In genomic region chr6:8020083-8020482, GRCh38 we compare ENCODE assay signal across 19 cellular contexts. TPM values are rescaled to one million over a fixed set of nuclear protein-coding genes. Genes with fewer than 3 reads are reported as not detected.
DNase-seq lines count a peak whose midpoint lies in the region; ATAC-seq and TF ChIP-seq lines count a peak whose summit lies in the region.
"Had no signal": no experiment of that assay in that cellular context is flagged by ENCODE, and none has a peak within 500 bp of the region (broad histone marks: within the 10 kb centered on the region; RNA-seq: fewer than 3 reads in every experiment).

No MANE protein-coding gene starts in this region.

- H3K36me3 Mint-ChIP-seq in GM23338 (ENCODE audit: low read depth): peaks cover 9% of the 10 kb centered on the region; the same call in 1 of the 3 replicates
- H3K36me3 Mint-ChIP-seq in endodermal cell (ENCODE audit: low read depth): peaks cover 13% of the 10 kb centered on the region
- peaks cover 22% of the 10 kb centered on the region for H3K36me3 Mint-ChIP-seq in stimulated activated memory B cell treated with anti-CD40 and anti-IgM and Interleukin-4, amounts not matched to agents 10 μg/mL and 1 μg/mL and 100 μg/mL, for 72 hours
- peaks cover 0 to 7% (median 1%) of the 10 kb centered on the region in 3 experiments; a peak in 1 of 7 replicates for H3K36me3 Mint-ChIP-seq in H9 (ENCODE audit: insufficient read depth in 1 of 3, low read depth in 3 of 3)

- no peaks in the 10 kb centered on the region for H3K79me1 ChIP-seq in H9 (ENCODE audit: insufficient read depth, low read depth, low read length, poor library complexity, severe bottlenecking)

- no peaks in the 10 kb centered on the region for H3K36me3 ChIP-seq in GM23338 (ENCODE audit: insufficient read depth)
- H3K36me3 ChIP-seq in HUES64 (ENCODE audit: insufficient read depth, low read length): peaks cover 9% of the 10 kb centered on the region; the same call in 1 of the 2 replicates
- peaks cover 9% of the 10 kb centered on the region for H3K36me3 ChIP-seq in endodermal cell (ENCODE audit: control insufficient read depth, insufficient read depth, low read length)
- H3K36me3 ChIP-seq in aorta (ENCODE audit: control insufficient read depth in 1 of 2, insufficient read depth in 2 of 2, low read length in 1 of 2): no peaks in the 10 kb centered on the region
- H3K36me3 ChIP-seq in right lobe of liver: peaks cover 0 to 5% (median 0%) of the 10 kb centered on the region in 4 donors

- no peaks in the 10 kb centered on the region for H3F3A ChIP-seq in GM23338 (replicated peaks; ENCODE audit: low read depth)

- no peak overlapping the region for H3K23ac ChIP-seq in H9 (ENCODE audit: insufficient read length, low read depth, low read length)

- no peak overlapping the region for H3K18ac ChIP-seq in H9 (ENCODE audit: insufficient read length, low read depth, low read length)

- no peak for TF ChIP-seq POLR2A in right lobe of liver (IDR thresholded peaks at IDR 0.05)

- H4K5ac ChIP-seq in H9 (ENCODE audit: insufficient read length, low read depth, low read length): no peak overlapping the region

- no peak overlapping the region for H2BK15ac ChIP-seq in H9 (ENCODE audit: low read depth, low read length)

- no peaks in the 10 kb centered on the region for H3K79me2 ChIP-seq in GM23338 (replicated peaks; ENCODE audit: insufficient read depth)
- H3K79me2 ChIP-seq in H9 (ENCODE audit: insufficient read depth, low read length): no peaks in the 10 kb centered on the region

- DNase-seq in GM23338 (ENCODE audit: low spot score) (no peak), endodermal cell (no peak), H9 (no peak), aorta (no peak), right lobe of liver (no peak)
- DNase-seq: AML-193; Caco-2; Calu3; CD4-positive, alpha-beta T cell; CD8-positive, alpha-beta T cell; DMS79 treated with DMSO at 0.1 percent for 48 hours; GF-D8 had no signal

- H3K4me1 ChIP-seq in GM23338 (ENCODE audit: insufficient read depth): peaks cover 24% of the 10 kb centered on the region
- peaks cover 20% of the 10 kb centered on the region for H3K4me1 ChIP-seq in HUES64 (ENCODE audit: insufficient read depth, low read length)
- no peaks in the 10 kb centered on the region for H3K4me1 ChIP-seq in endodermal cell (ENCODE audit: control insufficient read depth, insufficient read depth, low read length)
- no peaks in the 10 kb centered on the region; the same call in 1 of the 2 replicates for H3K4me1 ChIP-seq in H9 (ENCODE audit: insufficient read depth, low read length)
- no peaks in the 10 kb centered on the region for H3K4me1 ChIP-seq in aorta (ENCODE audit: control insufficient read depth in 1 of 2, insufficient read depth in 2 of 2, low read length in 2 of 2)
- H3K4me1 ChIP-seq in right lobe of liver: no peaks in the 10 kb centered on the region
- H3K4me1 ChIP-seq: Caco-2 had no signal

- no peak overlapping the region for H4K91ac ChIP-seq in H9 (ENCODE audit: insufficient read length, low read depth, low read length)

- H3T11ph ChIP-seq in H9 (ENCODE audit: low read length): no peak overlapping the region

- H3K4me3 Mint-ChIP-seq in GM23338 (no peak overlapping the region), endodermal cell (no peak overlapping the region), H9 (no peak overlapping the region)
- no peak overlapping the region for H3K4me3 Mint-ChIP-seq in stimulated activated memory B cell treated with anti-CD40 and anti-IgM and Interleukin-4, amounts not matched to agents 10 μg/mL and 1 μg/mL and 100 μg/mL, for 72 hours
- H3K4me3 Mint-ChIP-seq: B cell; CD4-positive, alpha-beta T cell; CD8-positive, alpha-beta T cell had no signal

- no peak overlapping the region for H2BK5ac ChIP-seq in H9 (ENCODE audit: insufficient read length, low read length)

- H3K9me3 Mint-ChIP-seq in GM23338: no peaks in the 10 kb centered on the region
- H3K9me3 Mint-ChIP-seq in endodermal cell: no peaks in the 10 kb centered on the region
- peaks cover 2% of the 10 kb centered on the region for H3K9me3 Mint-ChIP-seq in stimulated activated memory B cell treated with anti-CD40 and anti-IgM and Interleukin-4, amounts not matched to agents 10 μg/mL and 1 μg/mL and 100 μg/mL, for 72 hours
- H3K9me3 Mint-ChIP-seq in H9: no peaks in the 10 kb centered on the region
- H3K9me3 Mint-ChIP-seq: CD4-positive, alpha-beta T cell; CD8-positive, alpha-beta T cell had no signal

- H3K4ac ChIP-seq in H9 (ENCODE audit: low read depth, low read length): no peak overlapping the region

- WGBS in HUES64: 88% methylated on average over 3 of the region's 4 CpGs
- 88 to 93% methylated on average over 2 to 4 of the region's 4 CpGs for WGBS in endodermal cell (ENCODE audit: insufficient coverage in 1 of 2, insufficient read length in 1 of 2), 2 experiments
- no CpG with 5 or more reads among the region's 4 CpGs for WGBS in H9 (ENCODE audit: extremely low coverage, insufficient read length, low lambda C conversion rate)
- 93 to 95% methylated on average over 4 of the region's 4 CpGs for WGBS in aorta, 2 donors
- 85% methylated on average over 3 of the region's 4 CpGs for WGBS in right lobe of liver (ENCODE audit: insufficient coverage, low coverage, low lambda C conversion rate, missing lambda C conversion rate)

- H3K27ac ChIP-seq in GM23338 (ENCODE audit: low read depth): peak overlapping the region; percentile 70; the same call in 1 of the 2 replicates
- peak overlapping the region; percentile 31; the same call in 1 of the 2 replicates for H3K27ac ChIP-seq in HUES64 (ENCODE audit: low read depth, low read length)
- no peak overlapping the region for H3K27ac ChIP-seq in endodermal cell (ENCODE audit: low read depth, low read length)
- no peak overlapping the region for H3K27ac ChIP-seq in H9 (ENCODE audit: insufficient read length, low read depth, low read length)
- no peak overlapping the region for H3K27ac ChIP-seq in aorta (ENCODE audit: low read depth in 1 of 2, low read length in 2 of 2)
- no peak overlapping the region for H3K27ac ChIP-seq in right lobe of liver
- H3K27ac ChIP-seq: 22Rv1; A549; BLaER1 treated with 17β-estradiol and CSF1 and Interleukin-3, amounts not matched to agents 10 nM and 100 nM; C4-2B had no signal

- H2AFZ ChIP-seq in GM23338 (no peak overlapping the region), H9 (ENCODE audit: low read length) (no peak overlapping the region)

- H3K9me3 ChIP-seq in HUES64 (ENCODE audit: insufficient read depth, low read depth, low read length) (no peaks in the 10 kb centered on the region), endodermal cell (ENCODE audit: control insufficient read depth, low read length) (no peaks in the 10 kb centered on the region), H9 (ENCODE audit: control insufficient read depth, low read depth, low read length) (no peaks in the 10 kb centered on the region), aorta (ENCODE audit: control insufficient read depth, low read length) (no peaks in the 10 kb centered on the region), right lobe of liver (no peaks in the 10 kb centered on the region)
- H3K9me3 ChIP-seq: A549; BLaER1 treated with 17β-estradiol and CSF1 and Interleukin-3, amounts not matched to agents 10 nM and 100 nM; Caco-2 had no signal

- H3K27me3 Mint-ChIP-seq in GM23338 (ENCODE audit: insufficient read depth, low read depth, poor library complexity): peaks cover 5% of the 10 kb centered on the region
- H3K27me3 Mint-ChIP-seq in endodermal cell (ENCODE audit: insufficient read depth): no peaks in the 10 kb centered on the region
- no peaks in the 10 kb centered on the region for H3K27me3 Mint-ChIP-seq in stimulated activated memory B cell treated with anti-CD40 and anti-IgM and Interleukin-4, amounts not matched to agents 10 μg/mL and 1 μg/mL and 100 μg/mL, for 72 hours
- H3K27me3 Mint-ChIP-seq in H9 (ENCODE audit: low read depth): no peaks in the 10 kb centered on the region
- H3K27me3 Mint-ChIP-seq: B cell; CD4-positive, alpha-beta T cell had no signal

- ATAC-seq in GM23338: peak; percentile 76
- no peak for ATAC-seq in stimulated activated memory B cell treated with anti-CD40 and anti-IgM and Interleukin-4, amounts not matched to agents 10 μg/mL and 1 μg/mL and 100 μg/mL, for 72 hours
- no peak for ATAC-seq in aorta (ENCODE audit: low FRiP score)
- ATAC-seq in right lobe of liver: no peak
- ATAC-seq: A549; CD8-positive, alpha-beta T cell had no signal

- H3K4me3 ChIP-seq in GM23338 (no peak overlapping the region), HUES64 (ENCODE audit: low read length) (no peak overlapping the region), endodermal cell (ENCODE audit: low read length) (no peak overlapping the region), aorta (ENCODE audit: low read length in 2 of 2) (no peak overlapping the region), right lobe of liver (no peak overlapping the region)
- H3K4me3 ChIP-seq: A549; BLaER1 treated with 17β-estradiol and CSF1 and Interleukin-3, amounts not matched to agents 10 nM and 100 nM had no signal

- intact Hi-C loops in aorta (cut with DNase I) (no loop called here), right lobe of liver (cut with DNase I) (no loop called here)

- H3K27me3 ChIP-seq in GM23338 (ENCODE audit: insufficient read depth) (no peaks in the 10 kb centered on the region), HUES64 (ENCODE audit: insufficient read depth, low read length) (no peaks in the 10 kb centered on the region), endodermal cell (ENCODE audit: control insufficient read depth, insufficient read depth, low read length, poor library complexity, severe bottlenecking) (no peaks in the 10 kb centered on the region), H9 (ENCODE audit: insufficient read depth, low read length) (no peaks in the 10 kb centered on the region), aorta (ENCODE audit: control insufficient read depth in 1 of 2, insufficient read depth in 2 of 2, low read length in 1 of 2) (no peaks in the 10 kb centered on the region), right lobe of liver (no peaks in the 10 kb centered on the region)
- H3K27me3 ChIP-seq: BLaER1 treated with 17β-estradiol and CSF1 and Interleukin-3, amounts not matched to agents 10 nM and 100 nM had no signal

- no peaks in the 10 kb centered on the region for H3K23me2 ChIP-seq in H9 (ENCODE audit: insufficient read length, low read depth, low read length, poor library complexity, severe bottlenecking)

- H4K20me1 ChIP-seq in GM23338 (replicated peaks; ENCODE audit: insufficient read depth) (0 out of 2 replicates have a peak, but pooled peaks cover 1% of the 10 kb centered on the region), H9 (ENCODE audit: control insufficient read depth, insufficient read depth, insufficient read length) (no peaks in the 10 kb centered on the region)
- H4K20me1 ChIP-seq: BLaER1 treated with 17β-estradiol and CSF1 and Interleukin-3, amounts not matched to agents 10 nM and 100 nM had no signal

- no peak overlapping the region for H3K14ac ChIP-seq in H9 (ENCODE audit: insufficient read depth, low read length)

- no peak overlapping the region for H3K9ac ChIP-seq in HUES64 (ENCODE audit: low read depth, low read length)
- no peak overlapping the region for H3K9ac ChIP-seq in endodermal cell (ENCODE audit: extremely low read depth, low read length, poor library complexity, severe bottlenecking)
- H3K9ac ChIP-seq in H9 (ENCODE audit: extremely low read depth, insufficient read length, low read length): no peak overlapping the region
- H3K9ac ChIP-seq: BLaER1 treated with 17β-estradiol and CSF1 and Interleukin-3, amounts not matched to agents 10 nM and 100 nM had no signal

- H3K4me2 ChIP-seq in GM23338: no peak overlapping the region
- no peak overlapping the region for H3K4me2 ChIP-seq in H9 (ENCODE audit: insufficient read depth, insufficient read length, low read length)
- H3K4me2 ChIP-seq: A549; BLaER1 treated with 17β-estradiol and CSF1 and Interleukin-3, amounts not matched to agents 10 nM and 100 nM had no signal

- no peak overlapping the region for H3K27ac Mint-ChIP-seq in GM23338
- H3K27ac Mint-ChIP-seq in endodermal cell: no peak overlapping the region
- peak overlapping the region; percentile 51 for H3K27ac Mint-ChIP-seq in stimulated activated memory B cell treated with anti-CD40 and anti-IgM and Interleukin-4, amounts not matched to agents 10 μg/mL and 1 μg/mL and 100 μg/mL, for 72 hours
- H3K27ac Mint-ChIP-seq in H9: peak overlapping the region in 1 of 3 experiments; percentile 80; a peak in 1 of 7 replicates
- H3K27ac Mint-ChIP-seq: B cell; CD8-positive, alpha-beta T cell had no signal

- H3K4me1 Mint-ChIP-seq in GM23338: peaks cover 31% of the 10 kb centered on the region
- H3K4me1 Mint-ChIP-seq in endodermal cell: peaks cover 10% of the 10 kb centered on the region
- peaks cover 14% of the 10 kb centered on the region for H3K4me1 Mint-ChIP-seq in stimulated activated memory B cell treated with anti-CD40 and anti-IgM and Interleukin-4, amounts not matched to agents 10 μg/mL and 1 μg/mL and 100 μg/mL, for 72 hours
- H3K4me1 Mint-ChIP-seq in H9: peaks cover 20 to 36% of the 10 kb centered on the region in 2 experiments

- H3K56ac ChIP-seq in H9 (ENCODE audit: insufficient read length, low read depth, low read length): no peak overlapping the region

- no peaks in the 10 kb centered on the region for H3K9me2 ChIP-seq in GM23338 (ENCODE audit: insufficient read depth)

- no peak overlapping the region for H2AK5ac ChIP-seq in H9 (ENCODE audit: insufficient read length, low read length)

- no peak overlapping the region for H2BK20ac ChIP-seq in H9 (ENCODE audit: low read depth, low read length, poor library complexity, severe bottlenecking)

- H4K8ac ChIP-seq in H9 (replicated peaks; ENCODE audit: insufficient read length, low read depth, low read length): no peak overlapping the region

- no peak overlapping the region for H2BK12ac ChIP-seq in H9 (ENCODE audit: insufficient read length, low read depth, low read length)

- TF ChIP-seq CTCF in GM23338 (conservative IDR thresholded peaks at IDR 0.05; ENCODE audit: low read depth in 2 of 2) (no peak), endodermal cell (conservative IDR thresholded peaks at IDR 0.05) (peak; percentile 18), H9 (conservative IDR thresholded peaks at IDR 0.05) (no peak), right lobe of liver (IDR thresholded peaks at IDR 0.05) (no peak)

- H2BK120ac ChIP-seq in H9 (ENCODE audit: low read depth, low read length, poor library complexity, severe bottlenecking): no peak overlapping the region

RNA-seq across cellular contexts. Expression of gene BLOC1S5, which starts 44.1 kb away (rescaled TPM):
- 14.9 and 17.3 TPM in 2 replicates for total RNA-seq in GM23338 (2014; rRNA removed; shearing (Covaris generic))
- polyA plus RNA-seq in GM23338 (2016; fragmentation: Nextera tagmentation; extraction: Ambion mirVana) (16.6 and 19.3 TPM in 2 replicates), aorta (1 to 10 TPM; 7.6 to 7.8 TPM)
- 14.7 TPM for polyA plus RNA-seq in HUES64 (2013, experiment 1 of 2)
- 22.8 TPM for polyA plus RNA-seq in HUES64 (2013, experiment 2 of 2)
- total RNA-seq in endodermal cell (10 to 100 TPM; 14.4 to 17.6 TPM), H9 (2021) (12.2 and 15.6 TPM in 2 replicates), aorta (10 to 100 TPM; 11.6 to 24.0 TPM), right lobe of liver (10 to 100 TPM in 1 of 6 experiments, 1 to 10 TPM in 5; 4.4 to 10.7 (median 7.4) TPM)
- polyA plus RNA-seq in endodermal cell (2013, experiment 1 of 2): 22.4 TPM
- 25.0 TPM for polyA plus RNA-seq in endodermal cell (2013, experiment 2 of 2)

Comparison
In these comparisons a context has a peak if more than half of its experiments do, and no peak if none do; other contexts are left out.
1. H3K27ac ChIP-seq: peak in GM23338 (single experiment) and HUES64 (single experiment); none in endodermal cell (single experiment), H9 (single experiment), aorta (0 of 2) and right lobe of liver (0 of 3).